Comparison of ENCODE assay signal across 23 cellular contexts in genomic region chr11:111693224-111693937, GRCh38.
DNase-seq lines count a peak whose midpoint lies in the region; ATAC-seq, FAIRE-seq and TF ChIP-seq lines count a peak whose summit lies in the region.
"Had no signal": no experiment of that assay in that cellular context is flagged by ENCODE, and none has a peak within 500 bp of the region (broad histone marks: within the 10 kb centered on the region; RNA-seq: fewer than 3 reads in every experiment).

No MANE protein-coding gene starts in this region.

- H4K20me1 ChIP-seq in GM23338 (replicated peaks; ENCODE audit: insufficient read depth) = no peaks in the 10 kb centered on the region

- TF ChIP-seq CTCF in GM23338 (conservative IDR thresholded peaks at IDR 0.05; ENCODE audit: low read depth in 2 of 2) = no peak
- no peak for TF ChIP-seq CTCF in dorsolateral prefrontal cortex (IDR thresholded peaks at IDR 0.05 in 54 of 56, conservative IDR thresholded peaks at IDR 0.05 in 2 of 56; ENCODE audit: low read depth in 1 of 56, partially characterized antibody in 56 of 56)

- H3K79me2 ChIP-seq in GM23338 (replicated peaks; ENCODE audit: insufficient read depth) = no peaks in the 10 kb centered on the region

- H3K9me2 ChIP-seq in GM23338 (ENCODE audit: insufficient read depth) = no peaks in the 10 kb centered on the region

- peak; percentile 60 for ATAC-seq in GM23338
- no peak for ATAC-seq in HG02938 (IDR thresholded peaks at IDR 0.05; ENCODE audit: unreplicated experiment)
- ATAC-seq in esophagus mucosa = no peak
- ATAC-seq: left lung had no signal

- DNase-seq in GM23338 (ENCODE audit: low spot score) (no peak), NCI-H345 (lab: John Stamatoyannopoulos, UW) (peak; percentile 20), dorsolateral prefrontal cortex (no peak), small intestine (peak; percentile 3), head of caudate nucleus (no peak)
- DNase-seq: activated CD4-positive, alpha-beta memory T cell treated with anti-CD3 and anti-CD28 coated beads, Interleukin-2, amount 10 ng/mL, durations not matched to agents 7 days and 5 days; activated effector memory CD4-positive, alpha-beta T cell treated with Interleukin-2 at 50 U/mL for 16 hours; activated naive CD8-positive, alpha-beta T cell treated with anti-CD3 and anti-CD28 coated beads, Interleukin-2, amount 10 ng/mL, durations not matched to agents 7 days and 5 days; CD4-positive, alpha-beta T cell; DMS 273 treated with DMSO at 0.1 percent for 48 hours; effector CD4-positive, alpha-beta T cell; left lung; naive B cell; NCI-H187; NCI-H748 treated with DMSO at 0.1 percent for 48 hours; nucleus accumbens; PC-9; SIG-M5; stimulated activated naive CD4-positive, alpha-beta T cell treated with Interleukin-2 at 50 U/mL for 16 hours; thyroid gland had no signal

- no peak overlapping the region for H2AFZ ChIP-seq in GM23338
- H2AFZ ChIP-seq: PC-9 had no signal

- no peaks in the 10 kb centered on the region for H3F3A ChIP-seq in GM23338 (replicated peaks; ENCODE audit: low read depth)

- no peaks in the 10 kb centered on the region for H3K9me3 Mint-ChIP-seq in GM23338
- H3K9me3 Mint-ChIP-seq: activated CD4-positive, alpha-beta memory T cell treated with anti-CD3 and anti-CD28 coated beads, Interleukin-2, amount 10 ng/mL, durations not matched to agents 7 days and 5 days; activated naive CD8-positive, alpha-beta T cell treated with anti-CD3 and anti-CD28 coated beads, Interleukin-2, amount 10 ng/mL, durations not matched to agents 7 days and 5 days; CD4-positive, alpha-beta T cell had no signal

- peaks cover 6% of the 10 kb centered on the region; the same call in 1 of the 2 replicates for H3K4me1 ChIP-seq in GM23338 (ENCODE audit: insufficient read depth)
- peaks cover 0 to 2% of the 10 kb centered on the region in 2 donors for H3K4me1 ChIP-seq in small intestine (ENCODE audit: control insufficient read depth in 2 of 2, insufficient read depth in 1 of 2, low read depth in 1 of 2, low read length in 1 of 2)

- no peak overlapping the region for H3K27ac Mint-ChIP-seq in GM23338
- H3K27ac Mint-ChIP-seq: activated CD4-positive, alpha-beta memory T cell treated with anti-CD3 and anti-CD28 coated beads, Interleukin-2, amount 10 ng/mL, durations not matched to agents 7 days and 5 days; activated naive CD8-positive, alpha-beta T cell treated with anti-CD3 and anti-CD28 coated beads, Interleukin-2, amount 10 ng/mL, durations not matched to agents 7 days and 5 days; CD4-positive, alpha-beta T cell had no signal

- 56 to 80% (median 69%) methylated on average over 6 of the region's 6 CpGs for WGBS in small intestine, 3 donors

- peaks cover 8% of the 10 kb centered on the region; the same call in 2 of the 3 replicates for H3K4me1 Mint-ChIP-seq in GM23338
- H3K4me1 Mint-ChIP-seq: activated CD4-positive, alpha-beta memory T cell treated with anti-CD3 and anti-CD28 coated beads, Interleukin-2, amount 10 ng/mL, durations not matched to agents 7 days and 5 days had no signal

- H3K36me3 Mint-ChIP-seq in GM23338 (ENCODE audit: low read depth) = no peaks in the 10 kb centered on the region

- H3K9me3 ChIP-seq in small intestine (ENCODE audit: control insufficient read depth, low read depth) = no peaks in the 10 kb centered on the region
- H3K9me3 ChIP-seq: left lung, thyroid gland had no signal

- no peak overlapping the region for H3K4me3 Mint-ChIP-seq in GM23338
- H3K4me3 Mint-ChIP-seq: activated CD4-positive, alpha-beta memory T cell treated with anti-CD3 and anti-CD28 coated beads, Interleukin-2, amount 10 ng/mL, durations not matched to agents 7 days and 5 days; activated naive CD8-positive, alpha-beta T cell treated with anti-CD3 and anti-CD28 coated beads, Interleukin-2, amount 10 ng/mL, durations not matched to agents 7 days and 5 days; CD4-positive, alpha-beta T cell; naive B cell had no signal

- no peak for FAIRE-seq in small intestine (lab: Jason Lieb, UNC)

- intact Hi-C loops in dorsolateral prefrontal cortex (cut with DNase I) (no loop called here), head of caudate nucleus (cut with DNase I) (no loop called here)

- H3K4me3 ChIP-seq in GM23338 (no peak overlapping the region), dorsolateral prefrontal cortex (no peak overlapping the region), small intestine (ENCODE audit: low read depth in 1 of 2, low read length in 2 of 2) (no peak overlapping the region)
- H3K4me3 ChIP-seq: left lung, PC-9, thyroid gland had no signal

- H3K27me3 ChIP-seq in GM23338 (ENCODE audit: insufficient read depth) = no peaks in the 10 kb centered on the region
- no peaks in the 10 kb centered on the region for H3K27me3 ChIP-seq in dorsolateral prefrontal cortex
- no peaks in the 10 kb centered on the region for H3K27me3 ChIP-seq in small intestine (ENCODE audit: control insufficient read depth in 2 of 2, insufficient read depth in 2 of 2, low read length in 2 of 2)
- H3K27me3 ChIP-seq: left lung, thyroid gland had no signal

- H3K4me2 ChIP-seq in GM23338 = no peak overlapping the region
- H3K4me2 ChIP-seq: PC-9 had no signal

- H3K27me3 Mint-ChIP-seq in GM23338 (ENCODE audit: insufficient read depth, low read depth, poor library complexity) = peaks cover under 1% of the 10 kb centered on the region
- H3K27me3 Mint-ChIP-seq: activated CD4-positive, alpha-beta memory T cell treated with anti-CD3 and anti-CD28 coated beads, Interleukin-2, amount 10 ng/mL, durations not matched to agents 7 days and 5 days; activated naive CD8-positive, alpha-beta T cell treated with anti-CD3 and anti-CD28 coated beads, Interleukin-2, amount 10 ng/mL, durations not matched to agents 7 days and 5 days; CD4-positive, alpha-beta T cell; naive B cell had no signal

- H3K27ac ChIP-seq in GM23338 (ENCODE audit: low read depth) (no peak overlapping the region), dorsolateral prefrontal cortex (peak overlapping the region in 33 of 59 donors; percentile 2 to 78 (median 50)), small intestine (ENCODE audit: low read depth in 1 of 2, low read length in 1 of 2) (peak overlapping the region in 1 of 2 donors; percentile 11)
- H3K27ac ChIP-seq: epithelial cell of prostate, left lung, PC-9, thyroid gland had no signal

- H3K36me3 ChIP-seq in GM23338 (ENCODE audit: insufficient read depth) = no peaks in the 10 kb centered on the region
- H3K36me3 ChIP-seq in small intestine (ENCODE audit: control insufficient read depth in 2 of 2, insufficient read depth in 2 of 2, low read length in 2 of 2) = peaks cover 0 to 4% of the 10 kb centered on the region in 2 donors

TF ChIP-seq in GM23338, 12 proteins besides CTCF, POLR2A, EP300 and RAD21 (continues in another document):
- no peak for TF ChIP-seq ZNF462 (CRISPR knock-in tag; IDR thresholded peaks at IDR 0.05)

Comparison
In these comparisons a context has a peak if more than half of its experiments do, and no peak if none do; other contexts are left out.
1. DNase-seq: peak in NCI-H345 (single experiment) and small intestine (single experiment); none in GM23338 (single experiment), dorsolateral prefrontal cortex (0 of 10) and head of caudate nucleus (0 of 42).